19 cellular contexts compared by ENCODE assay signal in the genomic region with DNA sequence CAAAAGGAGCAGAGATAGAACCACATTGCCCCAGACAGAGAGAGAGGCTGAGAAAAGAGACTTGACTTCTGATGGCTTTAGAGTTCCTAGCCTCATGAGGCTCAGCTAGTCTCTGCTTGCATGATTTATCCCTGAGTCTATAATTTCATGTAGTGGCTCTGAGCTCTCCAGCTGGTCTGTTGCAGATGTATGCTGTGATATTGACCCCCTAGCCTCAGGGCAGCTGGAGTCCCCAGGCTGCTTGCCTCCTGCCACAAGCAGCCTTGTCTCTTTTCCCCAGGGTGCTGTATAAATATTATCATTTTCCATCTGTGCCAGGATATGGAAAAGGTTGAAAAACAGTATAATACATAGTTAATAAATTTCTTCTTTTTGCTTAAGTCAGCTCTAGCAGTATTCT.
"Had no signal": no experiment of that assay in that cellular context is flagged by ENCODE, and none has a peak within 500 bp of the region (broad histone marks: within the 10 kb centered on the region; RNA-seq: fewer than 3 reads in every experiment).

No MANE protein-coding gene starts in this region.

- H3K4me1 ChIP-seq: heart left ventricle, left lung, transverse colon had no signal

- H3K27me3 ChIP-seq: esophagus squamous epithelium, heart left ventricle, left lung, transverse colon had no signal

- H3K36me3 ChIP-seq: esophagus squamous epithelium, heart left ventricle, left lung, transverse colon had no signal

- H3K9me3 ChIP-seq: esophagus squamous epithelium, heart left ventricle, left lung, mucosa of descending colon, transverse colon had no signal

- H3K4me3 ChIP-seq: esophagus squamous epithelium, heart left ventricle, left lung, mucosa of descending colon, transverse colon had no signal

- H3K27ac ChIP-seq: esophagus squamous epithelium, heart left ventricle, left lung, transverse colon had no signal

- ATAC-seq: heart left ventricle, left lung, mucosa of descending colon, natural killer cell, sciatic nerve had no signal

- DNase-seq: activated CD4-positive, alpha-beta memory T cell treated with anti-CD3 and anti-CD28 coated beads for 36 hours; activated gamma-delta T cell treated with Interleukin-2 at 50 U/mL for 16 hours; activated naive CD8-positive, alpha-beta T cell treated with anti-CD3 and anti-CD28 coated beads for 36 hours; activated T-cell treated with anti-CD3 and anti-CD28 coated beads, Interleukin-2, amount 50 U/mL, for 48 hours; anterior cingulate cortex; esophagus squamous epithelium; foreskin fibroblast; heart left ventricle; islet precursor cell; left lung; mucosa of descending colon; natural killer cell; nucleus accumbens; stimulated activated CD4-positive, alpha-beta T cell treated with anti-CD3 and anti-CD28 coated beads, Interleukin-2, amount 100 ng/mL, for 24 hours; stimulated activated naive CD4-positive, alpha-beta T cell; substantia nigra; T-helper 9 cell; transverse colon had no signal
